In the genomic region with DNA sequence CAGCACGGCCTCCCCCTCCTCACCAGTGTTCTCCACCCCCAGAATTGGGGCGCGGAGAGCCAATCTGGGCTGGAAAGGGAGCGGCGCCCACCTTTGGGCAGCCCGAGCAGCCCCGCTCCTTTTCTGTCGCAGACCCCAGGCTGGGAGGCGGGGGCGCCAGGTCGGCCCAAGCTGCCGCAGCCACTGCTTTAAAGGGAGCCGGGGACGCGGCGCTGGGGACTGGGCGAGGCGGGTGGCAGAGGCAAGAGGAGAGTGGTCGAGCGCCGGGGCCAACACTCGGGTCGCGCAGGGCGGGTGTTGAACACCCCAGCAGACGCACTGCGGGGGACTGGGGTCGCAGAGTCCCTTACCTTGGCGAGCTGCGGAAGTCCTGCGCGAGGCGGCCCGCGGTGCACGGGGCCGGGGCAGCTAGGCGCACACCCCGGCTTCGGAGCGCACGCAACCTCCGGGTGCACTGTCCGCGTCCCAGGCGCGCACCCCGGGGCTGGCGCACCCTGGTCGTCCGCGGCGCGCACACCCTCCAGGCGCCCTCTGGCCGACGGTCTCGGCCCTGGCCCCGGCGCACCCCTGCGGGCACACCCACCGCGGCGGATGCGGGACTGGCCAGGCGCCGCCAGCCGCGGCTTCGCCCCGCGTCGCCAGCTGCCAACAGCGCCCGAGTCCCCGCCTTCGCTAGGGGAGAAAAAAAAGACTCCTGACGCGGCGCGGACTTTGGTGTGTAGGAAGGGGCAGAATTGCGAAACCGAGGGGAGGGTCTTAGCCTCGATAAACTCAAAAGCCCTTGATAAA, we compare ENCODE assay signal across 9 cellular contexts. TPM values are rescaled to one million over a fixed set of nuclear protein-coding genes. Genes with fewer than 3 reads are reported as not detected.
DNase-seq lines count a peak whose midpoint lies in the region; ATAC-seq, FAIRE-seq and TF ChIP-seq lines count a peak whose summit lies in the region.
"Had no signal": no experiment of that assay in that cellular context is flagged by ENCODE, and none has a peak within 500 bp of the region (broad histone marks: within the 10 kb centered on the region; RNA-seq: fewer than 3 reads in every experiment).

Gene KANK4, minus strand, starts transcription at position 679 of the 789 bp plus-strand sequence. CDS start 37,870 bp downstream, outside the sequence.

- no peaks in the 10 kb centered on the region for H3K9me3 Mint-ChIP-seq in activated CD4-positive, alpha-beta memory T cell treated with anti-CD3 and anti-CD28 coated beads, Interleukin-2, amount 10 ng/mL, durations not matched to agents 7 days and 5 days
- no peaks in the 10 kb centered on the region for H3K9me3 Mint-ChIP-seq in stimulated activated memory B cell treated with anti-CD40 and anti-IgM and Interleukin-4, amounts not matched to agents 10 μg/mL and 1 μg/mL and 100 μg/mL, for 72 hours

- peak in 2 of 4 donors; percentile 61 to 62 for ATAC-seq in heart left ventricle
- ATAC-seq in pancreas, result peak; percentile 60 to 78 (median 66)
- no peak for ATAC-seq in stimulated activated memory B cell treated with anti-CD40 and anti-IgM and Interleukin-4, amounts not matched to agents 10 μg/mL and 1 μg/mL and 100 μg/mL, for 72 hours

- no peak within 1 kb of the TSS for H3K27ac Mint-ChIP-seq in activated CD4-positive, alpha-beta memory T cell treated with anti-CD3 and anti-CD28 coated beads, Interleukin-2, amount 10 ng/mL, durations not matched to agents 7 days and 5 days
- H3K27ac Mint-ChIP-seq in stimulated activated memory B cell treated with anti-CD40 and anti-IgM and Interleukin-4, amounts not matched to agents 10 μg/mL and 1 μg/mL and 100 μg/mL, for 72 hours, result no peak within 1 kb of the TSS

- no peak for TF ChIP-seq POLR2A in heart left ventricle (IDR thresholded peaks at IDR 0.05)

- peak within 1 kb of the TSS; percentile 79 for H3K4me3 ChIP-seq in NT2/D1 (ENCODE audit: insufficient read length, low read depth)
- H3K4me3 ChIP-seq in heart left ventricle, result peak within 1 kb of the TSS; percentile 20 to 59 (median 46)
- H3K4me3 ChIP-seq in pancreas, result peak within 1 kb of the TSS; percentile 49 to 67 (median 60)

- POLR2A ChIA-PET in activated CD4-positive, alpha-beta memory T cell treated with anti-CD3 and anti-CD28 coated beads, Interleukin-2, amount 10 ng/mL, durations not matched to agents 7 days and 5 days (lab: Charles Lee), result no interaction called here

- H3K4me1 ChIP-seq in NT2/D1 (ENCODE audit: insufficient read depth, insufficient read length) (peaks cover 2% of the 10 kb centered on the region), heart left ventricle (peaks cover 0 to 15% (median 5%) of the 10 kb centered on the region in 12 donors), pancreas (no peaks in the 10 kb centered on the region)

- H3K27ac ChIP-seq in heart left ventricle (no peak within 1 kb of the TSS), pancreas (peak within 1 kb of the TSS; percentile 43 to 74 (median 60))

- DNase-seq in D341Med (ENCODE audit: low spot score), result peak; percentile 73
- no peak for DNase-seq in NT2/D1 (ENCODE audit: low read depth, low spot score)
- DNase-seq in heart left ventricle, result no peak
- peak in 5 of 6 donors; percentile 50 to 81 (median 51) for DNase-seq in pancreas
- no peak for DNase-seq in H4 (ENCODE audit: low spot score)
- DNase-seq in activated CD4-positive, alpha-beta memory T cell treated with anti-CD3 and anti-CD28 coated beads, Interleukin-2, amount 10 ng/mL, durations not matched to agents 7 days and 5 days, result no peak
- no peak for DNase-seq in SIG-M5 (lab: John Stamatoyannopoulos, UW)

- intact Hi-C loops in heart left ventricle (cut with DNase I), result no loop called here
- intact Hi-C loops in pancreas (cut with DNase I), result no loop called here

- H3K4me3 Mint-ChIP-seq in activated CD4-positive, alpha-beta memory T cell treated with anti-CD3 and anti-CD28 coated beads, Interleukin-2, amount 10 ng/mL, durations not matched to agents 7 days and 5 days, result no peak within 1 kb of the TSS
- no peak within 1 kb of the TSS for H3K4me3 Mint-ChIP-seq in stimulated activated memory B cell treated with anti-CD40 and anti-IgM and Interleukin-4, amounts not matched to agents 10 μg/mL and 1 μg/mL and 100 μg/mL, for 72 hours

- no peaks in the 10 kb centered on the region for H3K4me1 Mint-ChIP-seq in activated CD4-positive, alpha-beta memory T cell treated with anti-CD3 and anti-CD28 coated beads, Interleukin-2, amount 10 ng/mL, durations not matched to agents 7 days and 5 days
- no peaks in the 10 kb centered on the region for H3K4me1 Mint-ChIP-seq in stimulated activated memory B cell treated with anti-CD40 and anti-IgM and Interleukin-4, amounts not matched to agents 10 μg/mL and 1 μg/mL and 100 μg/mL, for 72 hours

- H3K27me3 ChIP-seq in NT2/D1 (ENCODE audit: insufficient read depth, insufficient read length) (peaks cover 58% of the 10 kb centered on the region), heart left ventricle (peaks cover 7 to 35% (median 14%) of the 10 kb centered on the region in 9 donors), pancreas (no peaks in the 10 kb centered on the region)

- H3K36me3 ChIP-seq in NT2/D1 (ENCODE audit: insufficient read depth, insufficient read length, low read length) (no peaks in the 10 kb centered on the region), heart left ventricle (no peaks in the 10 kb centered on the region), pancreas (no peaks in the 10 kb centered on the region)

- H3K9me3 ChIP-seq in NT2/D1 (ENCODE audit: insufficient read depth, low read length) (no peaks in the 10 kb centered on the region), heart left ventricle (no peaks in the 10 kb centered on the region), pancreas (no peaks in the 10 kb centered on the region)

- FAIRE-seq in pancreas (lab: Jason Lieb, UNC), result no peak
- FAIRE-seq: colon had no signal

- H3K9ac ChIP-seq in NT2/D1 (ENCODE audit: insufficient read length, low read depth), result peak within 1 kb of the TSS; percentile 83

- 1 to 3% (median 2%) methylated on average over 24 to 84 of the region's 84 CpGs for WGBS in heart left ventricle, 4 donors
- 0 to 1% methylated on average over 72 to 84 of the region's 84 CpGs for WGBS in pancreas, 2 donors

- TF ChIP-seq CTCF in heart left ventricle (IDR thresholded peaks at IDR 0.05) (no peak), pancreas (IDR thresholded peaks at IDR 0.05) (no peak)

- CTCF ChIA-PET in activated CD4-positive, alpha-beta memory T cell treated with anti-CD3 and anti-CD28 coated beads, Interleukin-2, amount 10 ng/mL, durations not matched to agents 7 days and 5 days (lab: Charles Lee), result no interaction called here

- H3K27me3 Mint-ChIP-seq in activated CD4-positive, alpha-beta memory T cell treated with anti-CD3 and anti-CD28 coated beads, Interleukin-2, amount 10 ng/mL, durations not matched to agents 7 days and 5 days, result peaks cover 30% of the 10 kb centered on the region
- peaks cover 29% of the 10 kb centered on the region for H3K27me3 Mint-ChIP-seq in stimulated activated memory B cell treated with anti-CD40 and anti-IgM and Interleukin-4, amounts not matched to agents 10 μg/mL and 1 μg/mL and 100 μg/mL, for 72 hours

- no peaks in the 10 kb centered on the region for H3K36me3 Mint-ChIP-seq in activated CD4-positive, alpha-beta memory T cell treated with anti-CD3 and anti-CD28 coated beads, Interleukin-2, amount 10 ng/mL, durations not matched to agents 7 days and 5 days (ENCODE audit: low read depth)
- no peaks in the 10 kb centered on the region for H3K36me3 Mint-ChIP-seq in stimulated activated memory B cell treated with anti-CD40 and anti-IgM and Interleukin-4, amounts not matched to agents 10 μg/mL and 1 μg/mL and 100 μg/mL, for 72 hours

RNA-seq across cellular contexts. Expression of gene KANK4, which starts in this region (rescaled TPM):
- total RNA-seq in heart left ventricle (1 to 10 TPM in 2 of 9 donors, under 1 TPM in 6, not detected in 1; 0.05 to 4.3 (median 0.18) TPM), pancreas (10 to 100 TPM in 2 of 6 donors, 1 to 10 TPM in 4; 7.1 to 12.5 (median 9.1) TPM)
- polyA plus RNA-seq in heart left ventricle (under 1 TPM; 0.08 TPM), pancreas (1 to 10 TPM; 2.4 to 4.6 TPM)
- 0.78 TPM in 1 of 2 replicates, not detected in the other for total RNA-seq in H4 (2014; rRNA removed; shearing (Covaris generic))
- not detected for total RNA-seq in activated CD4-positive, alpha-beta memory T cell treated with anti-CD3 and anti-CD28 coated beads, Interleukin-2, amount 10 ng/mL, durations not matched to agents 7 days and 5 days

Comparison
In these comparisons a context has a peak if more than half of its experiments do, and no peak if none do; other contexts are left out.
1. DNase-seq: peak in D341Med (single experiment) and pancreas (5 of 6); none in NT2/D1 (single experiment), heart left ventricle (0 of 5), H4 (single experiment), activated CD4-positive, alpha-beta memory T cell treated with anti-CD3 and anti-CD28 coated beads, Interleukin-2, amount 10 ng/mL, durations not matched to agents 7 days and 5 days (single experiment) and SIG-M5 (single experiment).
2. H3K27ac ChIP-seq: peak in pancreas (4 of 4); none in heart left ventricle (0 of 12).
3. Peak in every context shown above with its lines, with median percentiles within 50 percentile points of each other: H3K4me3 ChIP-seq.